Comparison of ENCODE assay signal across 1 cellular context in the genomic region with DNA sequence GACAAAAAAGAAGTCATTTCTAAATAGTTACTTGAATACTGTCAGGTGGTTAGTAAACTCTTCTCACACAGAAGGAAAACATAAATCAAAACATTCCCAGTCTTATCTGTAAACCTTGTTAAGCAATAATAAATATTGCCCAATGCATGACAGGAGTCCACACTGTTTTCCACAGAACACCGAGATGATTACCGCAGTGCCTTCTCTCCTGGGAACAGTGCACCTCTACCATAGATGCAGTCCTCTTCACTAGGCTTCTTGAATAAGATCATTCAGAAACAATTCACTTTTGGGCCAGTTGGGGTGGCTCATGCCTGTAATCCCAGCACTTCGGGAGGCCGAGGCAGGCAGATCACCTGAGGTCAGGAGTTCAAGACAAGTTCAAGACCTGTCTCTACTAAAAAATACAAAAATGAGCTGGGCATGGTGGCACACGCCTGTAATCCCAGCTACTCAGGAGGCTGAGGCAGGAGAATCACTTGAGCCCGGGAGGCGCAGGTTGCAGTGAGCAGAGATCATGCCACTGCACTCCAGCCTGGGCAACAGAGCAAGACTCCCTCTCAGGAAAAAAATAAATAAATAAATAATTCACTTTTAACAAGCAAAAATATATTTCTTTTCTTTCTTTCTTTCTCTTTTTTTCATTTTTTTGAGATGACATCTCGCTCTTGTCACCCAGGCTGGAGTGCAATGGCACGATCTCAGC. TPM values are rescaled to one million over a fixed set of nuclear protein-coding genes. Genes with fewer than 3 reads are reported as not detected.
"Had no signal": no experiment of that assay in that cellular context is flagged by ENCODE, and none has a peak within 500 bp of the region (broad histone marks: within the 10 kb centered on the region; RNA-seq: fewer than 3 reads in every experiment).

No MANE protein-coding gene starts in this region.

RNA-seq across cellular contexts. Expression of a gene that starts 8.6 kb away (rescaled TPM):
- polyA plus RNA-seq: immature natural killer cell had no signal
